8 cellular contexts compared by ENCODE assay signal in genomic region chr19:10416083-10416379, GRCh38. TPM values are rescaled to one million over a fixed set of nuclear protein-coding genes. Genes with fewer than 3 reads are reported as not detected.
DNase-seq lines count a peak whose midpoint lies in the region; ATAC-seq and TF ChIP-seq lines count a peak whose summit lies in the region.

No MANE protein-coding gene starts in this region.

- no peak overlapping the region for H3K27ac ChIP-seq in colonic mucosa
- H3K27ac ChIP-seq in naive thymus-derived CD4-positive, alpha-beta T cell (ENCODE audit: low read depth, low read length), result peak overlapping the region; percentile 55

- POLR2A ChIA-PET in naive thymus-derived CD4-positive, alpha-beta T cell (lab: Charles Lee), result interaction anchor here (3.9 kb wide), 1 partner anchor 11 kb away, joined by 32 read pairs; the partner anchor contains the start of gene CDC37

- peaks cover 20 to 35% (median 31%) of the 10 kb centered on the region in 3 donors for H3K4me1 Mint-ChIP-seq in IgD-negative memory B cell
- H3K4me1 Mint-ChIP-seq in naive thymus-derived CD4-positive, alpha-beta T cell, result peaks cover 15 to 59% (median 40%) of the 10 kb centered on the region in 7 donors

- no peaks in the 10 kb centered on the region for H3K9me3 ChIP-seq in BE2C
- H3K9me3 ChIP-seq in colonic mucosa, result no peaks in the 10 kb centered on the region
- no peaks in the 10 kb centered on the region for H3K9me3 ChIP-seq in naive thymus-derived CD4-positive, alpha-beta T cell (ENCODE audit: control insufficient read depth in 2 of 3, low read length in 3 of 3)

- CTCF ChIA-PET in naive thymus-derived CD4-positive, alpha-beta T cell (lab: Charles Lee), result interaction anchor here (0.5 to 7.7 kb wide), 4 partner anchors 8 to 46 kb away, joined by 4 to 97 read pairs (median 6); partner anchors contain the start of gene CDC37

- peaks cover 3% of the 10 kb centered on the region for H3K36me3 Mint-ChIP-seq in IgD-negative memory B cell
- H3K36me3 Mint-ChIP-seq in naive thymus-derived CD4-positive, alpha-beta T cell, result peaks cover 0 to 17% (median 3%) of the 10 kb centered on the region in 5 donors

- H3K36me3 ChIP-seq in BE2C, result no peaks in the 10 kb centered on the region
- H3K36me3 ChIP-seq in colonic mucosa, result no peaks in the 10 kb centered on the region
- no peaks in the 10 kb centered on the region for H3K36me3 ChIP-seq in naive thymus-derived CD4-positive, alpha-beta T cell (ENCODE audit: control insufficient read depth in 2 of 3, insufficient read depth in 3 of 3, low read length in 3 of 3)

- no peaks in the 10 kb centered on the region for H3K27me3 ChIP-seq in BE2C
- H3K27me3 ChIP-seq in colonic mucosa, result peaks cover 39% of the 10 kb centered on the region
- H3K27me3 ChIP-seq in naive thymus-derived CD4-positive, alpha-beta T cell (ENCODE audit: control insufficient read depth in 2 of 2, insufficient read depth in 2 of 2, low read length in 2 of 2), result peaks cover 13 to 23% of the 10 kb centered on the region in 2 donors

- peak overlapping the region; percentile 64 to 91 (median 75) for H3K4me3 Mint-ChIP-seq in IgD-negative memory B cell
- H3K4me3 Mint-ChIP-seq in naive thymus-derived CD4-positive, alpha-beta T cell, result peak overlapping the region in 9 of 10 donors; percentile 69 to 92 (median 75)

- intact Hi-C loops in colonic mucosa (cut with DNase I), result no loop called here
- intact Hi-C loops in naive thymus-derived CD4-positive, alpha-beta T cell (cut with micrococcal nuclease), result loop anchor here (1.0 kb wide), 6 partner anchors 8 to 20 kb away; partner anchors contain the start of gene CDC37 (in 1 of the 2)

- ATAC-seq in naive thymus-derived CD4-positive, alpha-beta T cell, result no peak
- ATAC-seq in HG02973 (IDR thresholded peaks at IDR 0.05; ENCODE audit: unreplicated experiment) (no peak), HG02763 (IDR thresholded peaks at IDR 0.05; ENCODE audit: unreplicated experiment) (no peak), GM19023 (IDR thresholded peaks at IDR 0.05; ENCODE audit: unreplicated experiment) (no peak)

- peaks cover 0 to 5% (median 0%) of the 10 kb centered on the region in 3 donors for H3K9me3 Mint-ChIP-seq in IgD-negative memory B cell
- H3K9me3 Mint-ChIP-seq in naive thymus-derived CD4-positive, alpha-beta T cell, result peaks cover 0 to 6% (median 0%) of the 10 kb centered on the region in 11 donors

- DNase-seq in BE2C, result no peak
- DNase-seq in colonic mucosa, result no peak
- DNase-seq in naive thymus-derived CD4-positive, alpha-beta T cell, result no peak
- no peak for DNase-seq in dermis blood vessel endothelial cell

- H3K27me3 Mint-ChIP-seq in IgD-negative memory B cell, result peaks cover 22% of the 10 kb centered on the region
- H3K27me3 Mint-ChIP-seq in naive thymus-derived CD4-positive, alpha-beta T cell, result peaks cover 20 to 28% (median 25%) of the 10 kb centered on the region in 5 donors

- H3K9ac ChIP-seq in colonic mucosa (ENCODE audit: low read depth in 2 of 2, low read length in 2 of 2), result peak overlapping the region in 1 of 2 donors; percentile 51

- H3K4me1 ChIP-seq in BE2C, result no peaks in the 10 kb centered on the region; the same call in 1 of the 2 replicates
- peaks cover 7% of the 10 kb centered on the region for H3K4me1 ChIP-seq in colonic mucosa
- peaks cover 36 to 53% of the 10 kb centered on the region in 2 donors for H3K4me1 ChIP-seq in naive thymus-derived CD4-positive, alpha-beta T cell (ENCODE audit: control insufficient read depth in 2 of 2, insufficient read depth in 2 of 2, low read length in 2 of 2)

- H3K27ac Mint-ChIP-seq in IgD-negative memory B cell, result peak overlapping the region; percentile 84 to 98 (median 97)
- H3K27ac Mint-ChIP-seq in naive thymus-derived CD4-positive, alpha-beta T cell, result peak overlapping the region in 8 of 9 donors; percentile 46 to 98 (median 90)

- H3K4me3 ChIP-seq in BE2C (ENCODE audit: low read depth, low read length), result peak overlapping the region; percentile 54
- peak overlapping the region; percentile 35 for H3K4me3 ChIP-seq in colonic mucosa
- H3K4me3 ChIP-seq in naive thymus-derived CD4-positive, alpha-beta T cell (ENCODE audit: low read length), result peak overlapping the region; percentile 43

- TF ChIP-seq CTCF in BE2C (IDR thresholded peaks at IDR 0.05; ENCODE audit: low read depth, low read length), result no peak
- no peak for TF ChIP-seq CTCF in colonic mucosa (IDR thresholded peaks at IDR 0.05)

RNA-seq across cellular contexts. Expression of gene PDE4A, which starts 4.3 kb away (rescaled TPM):
- polyA plus RNA-seq in BE2C (2012; ENCODE audit: insufficient read depth, insufficient read length, low read depth), result 7.6 TPM
- polyA plus RNA-seq in IgD-negative memory B cell, result 2.9 TPM
- total RNA-seq in colonic mucosa, result 10 to 100 TPM in 1 of 2 donors, 1 to 10 TPM in 1; 8.6 to 13.8 TPM
- total RNA-seq in naive thymus-derived CD4-positive, alpha-beta T cell, result 10 to 100 TPM in 2 of 5 experiments, 1 to 10 TPM in 2, under 1 TPM in 1; 0.59 to 51.8 (median 5.0) TPM
- 1 to 10 TPM in 1 of 2 donors, under 1 TPM in 1; 0.47 to 2.0 TPM for polyA plus RNA-seq in naive thymus-derived CD4-positive, alpha-beta T cell
- 2.2 and 5.3 TPM in 2 replicates for total RNA-seq in dermis blood vessel endothelial cell

RNA-seq across cellular contexts. Expression of gene CDC37, which starts 12.7 kb away (rescaled TPM):
- 428 TPM for polyA plus RNA-seq in BE2C (2012; ENCODE audit: insufficient read depth, insufficient read length, low read depth)
- 78.8 TPM for polyA plus RNA-seq in IgD-negative memory B cell
- total RNA-seq in colonic mucosa, result 100 to 1,000 TPM; 128 to 286 TPM
- total RNA-seq in naive thymus-derived CD4-positive, alpha-beta T cell, result 100 to 1,000 TPM; 169 to 229 (median 180) TPM
- 10 to 100 TPM; 62.8 to 99.2 TPM for polyA plus RNA-seq in naive thymus-derived CD4-positive, alpha-beta T cell
- 367 and 370 TPM in 2 replicates for total RNA-seq in dermis blood vessel endothelial cell

RNA-seq across cellular contexts. Expression of gene TYK2, which starts 35.7 kb away (rescaled TPM):
- 216 TPM for polyA plus RNA-seq in BE2C (2012; ENCODE audit: insufficient read depth, insufficient read length, low read depth)
- polyA plus RNA-seq in IgD-negative memory B cell, result 69.0 TPM
- total RNA-seq in colonic mucosa (100 to 1,000 TPM in 1 of 2 donors, 10 to 100 TPM in 1; 76.3 to 148 TPM), dermis blood vessel endothelial cell (95.6 and 110 TPM in 2 replicates)
- 100 to 1,000 TPM; 224 to 346 (median 284) TPM for total RNA-seq in naive thymus-derived CD4-positive, alpha-beta T cell
- polyA plus RNA-seq in naive thymus-derived CD4-positive, alpha-beta T cell, result 10 to 100 TPM; 45.4 to 55.6 TPM
